ENCODE assay signal across 8 cellular contexts in the genomic region with DNA sequence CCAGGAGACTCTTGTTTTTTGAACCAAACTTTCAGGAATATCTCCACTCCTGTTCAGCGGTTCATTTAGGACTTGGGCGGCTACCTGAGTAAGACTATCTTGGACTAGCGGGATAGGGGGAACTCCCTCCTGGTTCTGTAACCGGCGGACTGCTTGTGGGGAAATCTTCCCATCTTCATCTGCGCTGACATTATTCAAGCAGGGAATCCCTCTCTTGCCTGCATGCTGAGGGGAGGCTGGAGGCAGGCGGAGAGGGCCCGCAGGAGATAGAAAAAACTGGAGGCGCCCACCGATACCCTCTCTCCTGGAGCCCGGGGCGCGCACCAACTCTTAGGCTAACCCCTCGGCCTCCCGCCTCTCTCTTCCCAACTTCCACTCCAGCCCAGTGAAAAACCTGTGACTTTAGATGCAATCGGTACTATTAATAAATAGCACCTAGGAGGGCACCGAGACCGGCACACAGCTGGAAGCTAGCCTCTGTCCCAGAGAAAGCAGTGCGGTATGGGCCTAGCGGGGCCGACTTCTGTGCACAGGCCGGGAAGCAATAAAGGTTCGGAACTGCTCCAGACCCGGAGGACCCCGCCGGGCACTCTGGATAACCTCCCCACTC. TPM values are rescaled to one million over a fixed set of nuclear protein-coding genes. Genes with fewer than 3 reads are reported as not detected.
DNase-seq lines count a peak whose midpoint lies in the region; ATAC-seq lines count a peak whose summit lies in the region.

No MANE protein-coding gene starts in this region.

- no peak overlapping the region for H2AFZ ChIP-seq in Karpas-422 (ENCODE audit: low read length)

- H3K36me3 ChIP-seq in adipocyte (ENCODE audit: control insufficient read depth, insufficient read depth, low read length, severe bottlenecking) = no peaks in the 10 kb centered on the region
- H3K36me3 ChIP-seq in iPS-18a (ENCODE audit: control insufficient read depth, low read depth, low read length) = no peaks in the 10 kb centered on the region
- no peaks in the 10 kb centered on the region for H3K36me3 ChIP-seq in Karpas-422 (ENCODE audit: insufficient read depth, low read length)

- no peak overlapping the region for H3K4me2 ChIP-seq in Karpas-422 (ENCODE audit: low read depth, low read length, poor library complexity, severe bottlenecking)

- H3K4me3 ChIP-seq in adipocyte (ENCODE audit: low read length) (peak overlapping the region; percentile 93), iPS-18a (ENCODE audit: low read length) (peak overlapping the region; percentile 84), skin epidermis (peak overlapping the region; percentile 42 to 62 (median 50)), Karpas-422 (ENCODE audit: low read length) (no peak overlapping the region)

- DNase-seq in H4 (ENCODE audit: low spot score) (peak; percentile 33), adipocyte (ENCODE audit: low read depth) (peak; percentile 29), G401 (ENCODE audit: low spot score) (no peak), Karpas-422 (no peak), NCI-H510A (lab: John Stamatoyannopoulos, UW) (no peak)

- H3K27ac ChIP-seq in iPS-18a (ENCODE audit: low read length) (no peak overlapping the region), skin epidermis (peak overlapping the region in 17 of 21 experiments; percentile 19 to 87 (median 73)), Karpas-422 (ENCODE audit: low read length) (no peak overlapping the region)

- ATAC-seq in esophagus mucosa = no peak

- H3K4me1 ChIP-seq in adipocyte (ENCODE audit: control insufficient read depth, insufficient read depth, low read length) (peaks cover 24% of the 10 kb centered on the region), iPS-18a (ENCODE audit: control insufficient read depth, low read depth, low read length) (peaks cover 16% of the 10 kb centered on the region), Karpas-422 (ENCODE audit: low read length) (peaks cover 17% of the 10 kb centered on the region)

- no peaks in the 10 kb centered on the region for H4K20me1 ChIP-seq in Karpas-422 (ENCODE audit: insufficient read depth, low read depth, low read length)

- peak overlapping the region; percentile 91 for H3K9ac ChIP-seq in adipocyte (ENCODE audit: low read length)
- peak overlapping the region; percentile 73 for H3K9ac ChIP-seq in iPS-18a (ENCODE audit: low read length)
- H3K9ac ChIP-seq in Karpas-422 (ENCODE audit: low read length) = no peak overlapping the region

- H3K9me3 ChIP-seq in adipocyte (ENCODE audit: control insufficient read depth, low read length) (no peaks in the 10 kb centered on the region), iPS-18a (ENCODE audit: control insufficient read depth, low read depth, low read length) (no peaks in the 10 kb centered on the region), Karpas-422 (ENCODE audit: low read length) (no peaks in the 10 kb centered on the region)

- no peaks in the 10 kb centered on the region for H3K9me2 ChIP-seq in Karpas-422 (replicated peaks; ENCODE audit: insufficient read depth, low read length)

- H3K79me2 ChIP-seq in Karpas-422 (ENCODE audit: low read length) = no peaks in the 10 kb centered on the region

- in situ Hi-C loops in G401 (cut with HindIII; ENCODE audit: low sequenced_read_pairs) = no loop called here

- no peaks in the 10 kb centered on the region for H3K27me3 ChIP-seq in adipocyte (replicated peaks; ENCODE audit: control insufficient read depth, insufficient read depth, low read length)
- peaks cover 23% of the 10 kb centered on the region for H3K27me3 ChIP-seq in iPS-18a (ENCODE audit: control insufficient read depth, insufficient read depth, low read length)
- no peaks in the 10 kb centered on the region; the same call in 1 of the 2 replicates for H3K27me3 ChIP-seq in Karpas-422 (ENCODE audit: low read length)

RNA-seq across cellular contexts. Expression of a gene that starts 1.7 kb away (rescaled TPM):
- 8.6 and 19.7 TPM in 2 replicates for total RNA-seq in H4 (2014; rRNA removed; shearing (Covaris generic))
- 0.54 and 0.98 TPM in 2 replicates for total RNA-seq in G401 (2014; rRNA removed; shearing (Covaris generic))
- not detected in 2 replicates for total RNA-seq in Karpas-422 (2014; rRNA removed; shearing (Covaris generic); ENCODE audit: low replicate concordance)
- total RNA-seq in esophagus mucosa = 29.7 TPM

Comparison
In these comparisons a context has a peak if more than half of its experiments do, and no peak if none do; other contexts are left out.
1. DNase-seq: peak in H4 (single experiment) and adipocyte (single experiment); none in G401 (single experiment), Karpas-422 (single experiment) and NCI-H510A (single experiment).
2. H3K27ac ChIP-seq: peak in skin epidermis (17 of 21); none in iPS-18a (single experiment) and Karpas-422 (single experiment).